In genomic region chr9:113381441-113381840, GRCh38 we compare ENCODE assay signal across 11 cellular contexts. TPM values are rescaled to one million over a fixed set of nuclear protein-coding genes. Genes with fewer than 3 reads are reported as not detected.
A peak's percentile ranks its signal among the peaks of the same experiment; 100 is the strongest.
DNase-seq lines count a peak whose midpoint lies in the region; TF ChIP-seq lines count a peak whose summit lies in the region.
"Not testable (repeated sequence)": the region's sequence is repeated elsewhere in the genome, so short reads cannot be mapped to it uniquely, and the experiment has no call there.
"Had no signal": no experiment of that assay in that cellular context is flagged by ENCODE, and none has a peak within 500 bp of the region (broad histone marks: within the 10 kb centered on the region; RNA-seq: fewer than 3 reads in every experiment).

No MANE protein-coding gene starts in this region.

- H3K4me3 ChIP-seq in KMS-11 (IDR thresholded peaks at IDR 0.05; ENCODE audit: insufficient read depth, low read depth, low read length); esophagus (ENCODE audit: low read depth in 1 of 2, low read length in 2 of 2); liver (ENCODE audit: low read depth in 1 of 3, low read length in 3 of 3); skin epidermis; thyroid gland (replicated peaks in 1 of 3): not testable (repeated sequence)

- not testable (repeated sequence) for H3K4me3 Mint-ChIP-seq in activated T-helper 1 cell treated with anti-CD3 and anti-CD28 coated beads, Interleukin-12 subunit alpha, Interleukin-12 subunit beta, Interleukin-2, Interleukin-4 antibody, amounts not matched to agents 30 ng/mL and 10 ng/mL and 1 ng/mL, durations not matched to agents 14 hours and 24 hours and 36 hours; nephron

- H3K27me3 ChIP-seq in KMS-11 (ENCODE audit: insufficient read depth, low read depth); esophagus (ENCODE audit: control insufficient read depth in 1 of 2, insufficient read depth in 2 of 2, low read length in 2 of 2); liver (ENCODE audit: control insufficient read depth in 4 of 4, insufficient read depth in 4 of 4, low read length in 3 of 4); thyroid gland: not testable (repeated sequence)

- not testable (repeated sequence) for H3K36me3 Mint-ChIP-seq in activated T-helper 1 cell treated with anti-CD3 and anti-CD28 coated beads, Interleukin-12 subunit alpha, Interleukin-12 subunit beta, Interleukin-2, Interleukin-4 antibody, amounts not matched to agents 30 ng/mL and 10 ng/mL and 1 ng/mL, durations not matched to agents 14 hours and 24 hours and 36 hours (ENCODE audit: low read depth); nephron (ENCODE audit: low read depth)

- not testable (repeated sequence) for H4K20me1 ChIP-seq in KMS-11 (ENCODE audit: insufficient read depth)

- WGBS in esophagus, 2 donors, result 55 to 65% methylated on average over 7 of the region's 7 CpGs
- 33% methylated on average over 7 of the region's 7 CpGs for WGBS in liver
- 75 to 84% methylated on average over 5 to 7 of the region's 7 CpGs for WGBS in thyroid gland, 2 donors

- peak overlapping the region; percentile 40 for H3K27ac Mint-ChIP-seq in activated T-helper 1 cell treated with anti-CD3 and anti-CD28 coated beads, Interleukin-12 subunit alpha, Interleukin-12 subunit beta, Interleukin-2, Interleukin-4 antibody, amounts not matched to agents 30 ng/mL and 10 ng/mL and 1 ng/mL, durations not matched to agents 14 hours and 24 hours and 36 hours
- H3K27ac Mint-ChIP-seq in nephron, result peak overlapping the region in 2 of 3 experiments; percentile 86 to 99

- not testable (repeated sequence) for H3K36me3 ChIP-seq in KMS-11 (ENCODE audit: insufficient read depth); esophagus (ENCODE audit: control insufficient read depth in 2 of 2, insufficient read depth in 2 of 2, low read length in 1 of 2); liver (ENCODE audit: control insufficient read depth in 4 of 4, insufficient read depth in 3 of 4, low read depth in 1 of 4, low read length in 3 of 4); thyroid gland

- DNase-seq in activated T-helper 1 cell treated with anti-CD3 and anti-CD28 coated beads, Interleukin-12 subunit alpha, Interleukin-12 subunit beta, Interleukin-2, Interleukin-4 antibody, amounts not matched to agents 30 ng/mL and 10 ng/mL and 1 ng/mL, durations not matched to agents 14 hours and 24 hours and 36 hours (ENCODE audit: low spot score); thyroid gland: not testable (repeated sequence)

- not testable (repeated sequence) for H3K4me1 Mint-ChIP-seq in activated T-helper 1 cell treated with anti-CD3 and anti-CD28 coated beads, Interleukin-12 subunit alpha, Interleukin-12 subunit beta, Interleukin-2, Interleukin-4 antibody, amounts not matched to agents 30 ng/mL and 10 ng/mL and 1 ng/mL, durations not matched to agents 14 hours and 24 hours and 36 hours (ENCODE audit: low read depth)
- H3K4me1 Mint-ChIP-seq in nephron, result peaks cover 14% of the 10 kb centered on the region

- H3K4me1 ChIP-seq in KMS-11 (ENCODE audit: low read depth, poor library complexity, severe bottlenecking) (peaks cover 27% of the 10 kb centered on the region), liver (ENCODE audit: control insufficient read depth in 4 of 4, insufficient read depth in 4 of 4, low read length in 3 of 4) (peaks cover 9 to 44% (median 40%) of the 10 kb centered on the region in 4 donors), thyroid gland (peaks cover 20 to 23% of the 10 kb centered on the region in 2 donors)
- H3K4me1 ChIP-seq in esophagus (ENCODE audit: control insufficient read depth in 2 of 2, insufficient read depth in 2 of 2, low read length in 1 of 2), result not testable (repeated sequence)

- TF ChIP-seq RAD21 in liver (IDR thresholded peaks at IDR 0.05), result not testable (repeated sequence)

- H3K4me2 ChIP-seq in KMS-11, result not testable (repeated sequence)

- not testable (repeated sequence) for H3K9ac ChIP-seq in KMS-11; liver (ENCODE audit: low read depth in 1 of 2, low read length in 2 of 2)

- not testable (repeated sequence) for H3K9me3 ChIP-seq in esophagus (ENCODE audit: control insufficient read depth in 2 of 2, insufficient read depth in 1 of 2, low read depth in 1 of 2, low read length in 1 of 2); liver (ENCODE audit: control insufficient read depth in 4 of 4, low read length in 3 of 4); thyroid gland

- TF ChIP-seq POLR2A in thyroid gland (IDR thresholded peaks at IDR 0.05), result not testable (repeated sequence)

- 0 out of 2 replicates have a peak overlapping the region, but pooled peaks have one; percentile 34 for H2AFZ ChIP-seq in KMS-11 (ENCODE audit: low read depth)

- intact Hi-C loops in activated T-helper 1 cell treated with anti-CD3 and anti-CD28 coated beads, Interleukin-12 subunit alpha, Interleukin-12 subunit beta, Interleukin-2, Interleukin-4 antibody, amounts not matched to agents 30 ng/mL and 10 ng/mL and 1 ng/mL, durations not matched to agents 14 hours and 24 hours and 36 hours (cut with micrococcal nuclease); thyroid gland (cut with DNase I): not testable (repeated sequence)

- not testable (repeated sequence) for TF ChIP-seq CTCF in KMS-11 (conservative IDR thresholded peaks at IDR 0.05; ENCODE audit: low read depth, low read length); liver (IDR thresholded peaks at IDR 0.05; ENCODE audit: low read depth, low read length, missing input control); nephron (IDR thresholded peaks at IDR 0.05; ENCODE audit: unreplicated experiment in 3 of 3); thyroid gland (IDR thresholded peaks at IDR 0.05)

- not testable (repeated sequence) for H3K79me2 ChIP-seq in KMS-11 (ENCODE audit: insufficient read depth, low read depth)

- not testable (repeated sequence) for H3K27ac ChIP-seq in KMS-11
- peak overlapping the region; percentile 89 to 93 for H3K27ac ChIP-seq in esophagus (ENCODE audit: low read depth in 2 of 2, low read length in 1 of 2)
- H3K27ac ChIP-seq in liver (ENCODE audit: low read depth in 1 of 2, low read length in 2 of 2), result peak overlapping the region; percentile 62 to 66
- peak overlapping the region in 16 of 21 experiments; percentile 1 to 74 (median 54) for H3K27ac ChIP-seq in skin epidermis
- H3K27ac ChIP-seq in thyroid gland, result peak overlapping the region; percentile 82 to 93 (median 85)

- not testable (repeated sequence) for H3K27me3 Mint-ChIP-seq in activated T-helper 1 cell treated with anti-CD3 and anti-CD28 coated beads, Interleukin-12 subunit alpha, Interleukin-12 subunit beta, Interleukin-2, Interleukin-4 antibody, amounts not matched to agents 30 ng/mL and 10 ng/mL and 1 ng/mL, durations not matched to agents 14 hours and 24 hours and 36 hours (ENCODE audit: insufficient read depth); nephron (ENCODE audit: low read depth)

- H3K9me3 Mint-ChIP-seq in activated T-helper 1 cell treated with anti-CD3 and anti-CD28 coated beads, Interleukin-12 subunit alpha, Interleukin-12 subunit beta, Interleukin-2, Interleukin-4 antibody, amounts not matched to agents 30 ng/mL and 10 ng/mL and 1 ng/mL, durations not matched to agents 14 hours and 24 hours and 36 hours; nephron: not testable (repeated sequence)

RNA-seq across cellular contexts. Expression of gene HDHD3, which starts 4.7 kb away (rescaled TPM):
- total RNA-seq in activated T-helper 1 cell treated with anti-CD3 and anti-CD28 coated beads, Interleukin-12 subunit alpha, Interleukin-12 subunit beta, Interleukin-2, Interleukin-4 antibody, amounts not matched to agents 30 ng/mL and 10 ng/mL and 1 ng/mL, durations not matched to agents 14 hours and 24 hours and 36 hours, result 15.7 and 18.5 TPM in 2 replicates
- 10 to 100 TPM; 43.7 to 46.6 TPM for polyA plus RNA-seq in esophagus
- total RNA-seq in liver, result 10 to 100 TPM; 26.9 to 61.2 TPM
- polyA plus RNA-seq in liver, result 10 to 100 TPM; 60.8 to 63.6 TPM
- total RNA-seq in thyroid gland, result 10 to 100 TPM; 37.1 to 67.7 (median 53.0) TPM

RNA-seq across cellular contexts. Expression of gene ALAD, which starts 19.6 kb away (rescaled TPM):
- 23.0 and 23.7 TPM in 2 replicates for total RNA-seq in activated T-helper 1 cell treated with anti-CD3 and anti-CD28 coated beads, Interleukin-12 subunit alpha, Interleukin-12 subunit beta, Interleukin-2, Interleukin-4 antibody, amounts not matched to agents 30 ng/mL and 10 ng/mL and 1 ng/mL, durations not matched to agents 14 hours and 24 hours and 36 hours
- polyA plus RNA-seq in esophagus, result 10 to 100 TPM; 38.4 TPM
- total RNA-seq in liver, result 100 to 1,000 TPM in 1 of 2 donors, 10 to 100 TPM in 1; 99.1 to 258 TPM
- polyA plus RNA-seq in liver, result 10 to 100 TPM; 40.2 to 49.3 TPM
- 10 to 100 TPM; 23.5 to 50.0 (median 31.8) TPM for total RNA-seq in thyroid gland

RNA-seq across cellular contexts. Expression of gene POLE3, which starts 29.0 kb away (rescaled TPM):
- 90.9 and 95.7 TPM in 2 replicates for total RNA-seq in activated T-helper 1 cell treated with anti-CD3 and anti-CD28 coated beads, Interleukin-12 subunit alpha, Interleukin-12 subunit beta, Interleukin-2, Interleukin-4 antibody, amounts not matched to agents 30 ng/mL and 10 ng/mL and 1 ng/mL, durations not matched to agents 14 hours and 24 hours and 36 hours
- polyA plus RNA-seq in esophagus, result 10 to 100 TPM; 17.4 to 38.9 TPM
- total RNA-seq in liver, result 10 to 100 TPM; 20.9 to 27.5 TPM
- polyA plus RNA-seq in liver, result 10 to 100 TPM; 15.7 to 24.8 TPM
- 10 to 100 TPM; 29.2 to 54.9 (median 33.5) TPM for total RNA-seq in thyroid gland

RNA-seq across cellular contexts. Expression of gene C9orf43, which starts 29.1 kb away (rescaled TPM):
- total RNA-seq in activated T-helper 1 cell treated with anti-CD3 and anti-CD28 coated beads, Interleukin-12 subunit alpha, Interleukin-12 subunit beta, Interleukin-2, Interleukin-4 antibody, amounts not matched to agents 30 ng/mL and 10 ng/mL and 1 ng/mL, durations not matched to agents 14 hours and 24 hours and 36 hours, result 0.42 and 0.62 TPM in 2 replicates
- polyA plus RNA-seq in esophagus (under 1 TPM; 0.20 to 0.33 TPM), liver (under 1 TPM; 0.23 to 0.26 TPM)
- total RNA-seq in liver (1 to 10 TPM in 1 of 2 donors, under 1 TPM in 1; 0.09 to 1.1 TPM), thyroid gland (1 to 10 TPM in 2 of 4 donors, under 1 TPM in 2; 0.39 to 2.5 (median 0.84) TPM)

RNA-seq across cellular contexts. Expression of gene BSPRY, which starts 32.1 kb away (rescaled TPM):
- total RNA-seq in activated T-helper 1 cell treated with anti-CD3 and anti-CD28 coated beads, Interleukin-12 subunit alpha, Interleukin-12 subunit beta, Interleukin-2, Interleukin-4 antibody, amounts not matched to agents 30 ng/mL and 10 ng/mL and 1 ng/mL, durations not matched to agents 14 hours and 24 hours and 36 hours, result 12.3 and 12.8 TPM in 2 replicates
- polyA plus RNA-seq in esophagus (10 to 100 TPM; 17.2 to 27.5 TPM), liver (under 1 TPM; 0.31 to 0.81 TPM)
- total RNA-seq in liver (1 to 10 TPM in 1 of 2 donors, under 1 TPM in 1; 0.50 to 2.3 TPM), thyroid gland (10 to 100 TPM; 53.2 to 79.7 (median 67.1) TPM)
- total RNA-seq: CD4-positive, alpha-beta T cell; H4; IMR-90 had no signal
- polyA plus RNA-seq: BJ, IMR-90 had no signal
